Comparison of ENCODE assay signal across 21 cellular contexts in genomic region chr19:40619333-40620160, GRCh38. TPM values are rescaled to one million over a fixed set of nuclear protein-coding genes. Genes with fewer than 3 reads are reported as not detected.
DNase-seq lines count a peak whose midpoint lies in the region; ATAC-seq, FAIRE-seq and TF ChIP-seq lines count a peak whose summit lies in the region.
"Had no signal": no experiment of that assay in that cellular context is flagged by ENCODE, and none has a peak within 500 bp of the region (broad histone marks: within the 10 kb centered on the region; RNA-seq: fewer than 3 reads in every experiment).

No MANE protein-coding gene starts in this region.

- TF ChIP-seq EP300 in GM12878 (IDR thresholded peaks at IDR 0.05; ENCODE audit: borderline replicate concordance in 1 of 2, control insufficient read depth in 1 of 2, low read depth in 2 of 2, low read length in 2 of 2) (no peak), suprapubic skin (IDR thresholded peaks at IDR 0.05) (no peak)

- peak; percentile 27 for FAIRE-seq in GM12878 (lab: Jason Lieb, UNC)

- DNase-seq in activated T-cell treated with anti-CD3 and anti-CD28 coated beads, Interleukin-2, amount 50 U/mL, for 72 hours, result no peak
- no peak for DNase-seq in activated T-cell treated with anti-CD3 and anti-CD28 coated beads, Interleukin-2, amount 50 U/mL, for 4 hours
- peak; percentile 64 for DNase-seq in NCI-H1694 (lab: John Stamatoyannopoulos, UW)
- no peak for DNase-seq in GM12878 (ENCODE audit: low read depth, low spot score)
- no peak for DNase-seq in nephron progenitor cell
- DNase-seq in DMS 273 treated with DMSO at 0.1 percent for 48 hours (lab: John Stamatoyannopoulos, UW), result no peak
- DNase-seq in suprapubic skin (ENCODE audit: low spot score in 2 of 2), result no peak
- no peak for DNase-seq in hypothalamus (lab: John Stamatoyannopoulos, UW)
- DNase-seq: activated CD4-positive, alpha-beta T cell treated with anti-CD3 and anti-CD28 coated beads for 4 hours; activated CD8-positive, alpha-beta memory T cell treated with anti-CD3 and anti-CD28 coated beads, Interleukin-2, amount 50 U/mL, for 4 hours; left cardiac atrium; mesendoderm; NCI-H524 treated with DMSO at 0.1 percent for 48 hours; SJCRH30; spleen; stimulated activated CD4-positive, alpha-beta T cell treated with anti-CD3 and anti-CD28 coated beads, Interleukin-4, amount 100 ng/mL, for 24 hours; stimulated activated naive CD4-positive, alpha-beta T cell treated with Interleukin-2 at 50 U/mL for 16 hours; transverse colon had no signal

- H3K4me3 ChIP-seq in GM12878, result no peak overlapping the region
- H3K4me3 ChIP-seq in suprapubic skin, result no peak overlapping the region
- H3K4me3 ChIP-seq: HAP-1, SJCRH30, spleen, transverse colon had no signal

- H3K4me1 ChIP-seq in GM12878 (ENCODE audit: control insufficient read depth, insufficient read depth, low read length) (peaks cover 4% of the 10 kb centered on the region; the same call in 1 of the 2 replicates), suprapubic skin (peaks cover 22% of the 10 kb centered on the region)
- H3K4me1 ChIP-seq: SJCRH30 had no signal

- no peaks in the 10 kb centered on the region for H3K36me3 ChIP-seq in GM12878 (ENCODE audit: control insufficient read depth in 2 of 2, insufficient read depth in 2 of 2, low read length in 1 of 2)
- H3K36me3 ChIP-seq in suprapubic skin, result peaks cover 48% of the 10 kb centered on the region
- H3K36me3 ChIP-seq: SJCRH30 had no signal

- no peaks in the 10 kb centered on the region for H3K27me3 Mint-ChIP-seq in activated T-cell treated with anti-CD3 and anti-CD28 coated beads, Interleukin-2, amount 50 U/mL, for 72 hours (ENCODE audit: low read depth)
- H3K27me3 Mint-ChIP-seq in activated T-cell treated with anti-CD3 and anti-CD28 coated beads, Interleukin-2, amount 50 U/mL, for 4 hours (ENCODE audit: low read depth), result no peaks in the 10 kb centered on the region
- H3K27me3 Mint-ChIP-seq in nephron progenitor cell (ENCODE audit: low read depth, poor library complexity), result peaks cover 7% of the 10 kb centered on the region

- H3K9me3 ChIP-seq in GM12878 (replicated peaks; ENCODE audit: control insufficient read depth, insufficient read depth, low read length), result no peaks in the 10 kb centered on the region; the same call in 2 of the 3 replicates
- no peaks in the 10 kb centered on the region for H3K9me3 ChIP-seq in suprapubic skin
- H3K9me3 ChIP-seq: HAP-1, SJCRH30, spleen, transverse colon had no signal

- peak overlapping the region; percentile 4 for H3K27ac Mint-ChIP-seq in activated T-cell treated with anti-CD3 and anti-CD28 coated beads, Interleukin-2, amount 50 U/mL, for 72 hours
- peak overlapping the region; percentile 31 for H3K27ac Mint-ChIP-seq in nephron progenitor cell

- no peaks in the 10 kb centered on the region for H3K27me3 ChIP-seq in GM12878 (replicated peaks in 1 of 2; ENCODE audit: control insufficient read depth in 2 of 2, insufficient read depth in 2 of 2, low read length in 1 of 2)
- H3K27me3 ChIP-seq in suprapubic skin, result no peaks in the 10 kb centered on the region
- H3K27me3 ChIP-seq: SJCRH30, transverse colon had no signal

- SMC1A ChIA-PET in GM12878 (lab: Charles Lee; ENCODE audit: uncharacterized antibody, unreplicated experiment), result interaction anchor here (0.5 to 2.2 kb wide), 4 partner anchors 12 to 274 kb away, joined by 3 to 6 read pairs (median 3); no protein-coding TSS in a partner anchor

- TF ChIP-seq POLR2A in GM12878 (IDR thresholded peaks at IDR 0.05; ENCODE audit: low read depth, low read length) (no peak), suprapubic skin (IDR thresholded peaks at IDR 0.05) (no peak)

- TF ChIP-seq CTCF in GM12878 (IDR thresholded peaks at IDR 0.05 in 2 of 3, conservative IDR thresholded peaks at IDR 0.05 in 1 of 3; ENCODE audit: control insufficient read depth in 2 of 3, extremely low read depth in 1 of 3, insufficient read depth in 1 of 3, low read depth in 3 of 3, low read length in 3 of 3), result no peak
- TF ChIP-seq CTCF in nephron progenitor cell (IDR thresholded peaks at IDR 0.05), result no peak
- TF ChIP-seq CTCF in suprapubic skin (IDR thresholded peaks at IDR 0.05), result no peak

- 47% methylated on average over 11 of the region's 11 CpGs for WGBS in GM12878 (ENCODE audit: insufficient coverage, insufficient replicate concordance, low lambda C conversion rate, missing lambda C conversion rate)
- WGBS in suprapubic skin, result 76% methylated on average over 11 of the region's 11 CpGs

- intact Hi-C loops in GM12878 (cut with micrococcal nuclease; ENCODE audit: unreplicated experiment), result no loop called here

- TF ChIP-seq RAD21 in GM12878 (IDR thresholded peaks at IDR 0.05; ENCODE audit: insufficient read depth, low read depth, low read length), result no peak

- no peak overlapping the region; the same call in 1 of the 2 replicates for H3K9ac ChIP-seq in GM12878 (ENCODE audit: control insufficient read depth, insufficient read depth, low read length)

- in situ Hi-C loops in GM12878 (cut with MboI), result no loop called here

- H3K79me2 ChIP-seq in GM12878 (ENCODE audit: control insufficient read depth, insufficient read depth, low read length), result no peaks in the 10 kb centered on the region

- no peak for ATAC-seq in activated T-cell treated with anti-CD3 and anti-CD28 coated beads, Interleukin-2, amount 50 U/mL, for 72 hours (replicated peaks in 1 of 2)
- no peak for ATAC-seq in activated T-cell treated with anti-CD3 and anti-CD28 coated beads, Interleukin-2, amount 50 U/mL, for 4 hours
- ATAC-seq in GM12878, result peak; percentile 80
- ATAC-seq: Panc1 had no signal

- H3K9me3 Mint-ChIP-seq in activated T-cell treated with anti-CD3 and anti-CD28 coated beads, Interleukin-2, amount 50 U/mL, for 72 hours, result no peaks in the 10 kb centered on the region
- H3K9me3 Mint-ChIP-seq in activated T-cell treated with anti-CD3 and anti-CD28 coated beads, Interleukin-2, amount 50 U/mL, for 4 hours, result no peaks in the 10 kb centered on the region
- no peaks in the 10 kb centered on the region for H3K9me3 Mint-ChIP-seq in nephron progenitor cell

- H3K4me2 ChIP-seq in GM12878 (ENCODE audit: control insufficient read depth, insufficient read depth), result no peak overlapping the region

- H3K27ac ChIP-seq in GM12878 (ENCODE audit: control insufficient read depth, insufficient read depth) (peak overlapping the region; percentile 48), suprapubic skin (no peak overlapping the region)
- H3K27ac ChIP-seq: C4-2B, SJCRH30, spleen, transverse colon had no signal

- RAD21 ChIA-PET in GM12878 (lab: Charles Lee; ENCODE audit: unreplicated experiment), result interaction anchor here (0.8 to 1.2 kb wide), 3 partner anchors 14 to 16 kb away, joined by 3 to 5 read pairs (median 4); no protein-coding TSS in a partner anchor

- H3K4me3 Mint-ChIP-seq in activated T-cell treated with anti-CD3 and anti-CD28 coated beads, Interleukin-2, amount 50 U/mL, for 72 hours, result no peak overlapping the region
- H3K4me3 Mint-ChIP-seq in activated T-cell treated with anti-CD3 and anti-CD28 coated beads, Interleukin-2, amount 50 U/mL, for 4 hours, result no peak overlapping the region
- no peak overlapping the region for H3K4me3 Mint-ChIP-seq in nephron progenitor cell

- peaks cover 28% of the 10 kb centered on the region for H3K4me1 Mint-ChIP-seq in activated T-cell treated with anti-CD3 and anti-CD28 coated beads, Interleukin-2, amount 50 U/mL, for 72 hours (ENCODE audit: low read depth)
- H3K4me1 Mint-ChIP-seq in activated T-cell treated with anti-CD3 and anti-CD28 coated beads, Interleukin-2, amount 50 U/mL, for 4 hours (ENCODE audit: low read depth), result peaks cover 26% of the 10 kb centered on the region
- peaks cover 38% of the 10 kb centered on the region for H3K4me1 Mint-ChIP-seq in nephron progenitor cell

- no peaks in the 10 kb centered on the region for H4K20me1 ChIP-seq in GM12878 (ENCODE audit: control insufficient read depth, insufficient read depth)

- CTCF ChIA-PET in GM12878 (lab: Yijun Ruan, JAX), result interaction anchor here (1.0 to 3.6 kb wide), 4 partner anchors 15 to 200 kb away, joined by 3 to 30 read pairs (median 6); no protein-coding TSS in a partner anchor

- POLR2A ChIA-PET in GM12878 (lab: Charles Lee), result interaction anchor here (1.1 to 1.4 kb wide), 2 partner anchors 14 to 15 kb away, joined by 3 to 4 read pairs; no protein-coding TSS in a partner anchor

- BruUV-seq in GM12878 (replicated peaks; lab: Mats Ljungman, UMichigan), result no TSS peak

- H3K36me3 Mint-ChIP-seq in activated T-cell treated with anti-CD3 and anti-CD28 coated beads, Interleukin-2, amount 50 U/mL, for 72 hours (ENCODE audit: insufficient read depth in 2 of 2), result peaks cover 13 to 24% of the 10 kb centered on the region in 2 donors
- H3K36me3 Mint-ChIP-seq in activated T-cell treated with anti-CD3 and anti-CD28 coated beads, Interleukin-2, amount 50 U/mL, for 4 hours (ENCODE audit: insufficient read depth), result peaks cover 36% of the 10 kb centered on the region
- peaks cover 54% of the 10 kb centered on the region for H3K36me3 Mint-ChIP-seq in nephron progenitor cell (ENCODE audit: low read depth)

- H2AFZ ChIP-seq in GM12878 (ENCODE audit: control insufficient read depth, low read depth, low read length), result no peak overlapping the region

RNA-seq across cellular contexts. Expression of gene LTBP4, which starts 18.4 kb away (rescaled TPM):
- 100 to 1,000 TPM; 164 to 195 TPM for total RNA-seq in activated T-cell treated with anti-CD3 and anti-CD28 coated beads, Interleukin-2, amount 50 U/mL, for 72 hours
- 100 to 1,000 TPM; 210 to 251 (median 213) TPM for total RNA-seq in activated T-cell treated with anti-CD3 and anti-CD28 coated beads, Interleukin-2, amount 50 U/mL, for 4 hours
- total RNA-seq in GM12878 (2013; cell fraction: nucleolus; rRNA removed), result 26.9 and 32.3 TPM in 2 replicates
- total RNA-seq in GM12878 (2014; rRNA removed), result 6.6 and 8.5 TPM in 2 replicates
- total RNA-seq in GM12878 (2014; rRNA removed; fragmentation: Illumina TruSeq; extraction: Trizol), result 3.1 and 3.7 TPM in 2 replicates
- total RNA-seq in GM12878 (2021), result 34.6 and 35.9 TPM in 2 replicates
- polyA plus RNA-seq in GM12878 (2011; ENCODE audit: low read depth), result 29.6 TPM
- polyA plus RNA-seq in GM12878 (2011; rRNA removed), result 1.5 and 2.7 TPM in 2 replicates
- polyA plus RNA-seq in GM12878 (2011; cell fraction: cytosol; rRNA removed), result 4.9 and 5.7 TPM in 2 replicates
- 24.7 and 25.2 TPM in 2 replicates for polyA plus RNA-seq in GM12878 (2011; cell fraction: nucleus; rRNA removed)
- 38.1 and 69.0 TPM in 2 replicates for polyA plus RNA-seq in GM12878 (2012)
- polyA plus RNA-seq in GM12878 (2014; fragmentation: Illumina TruSeq; extraction: Trizol), result 2.6 and 5.9 TPM in 2 replicates
- polyA plus RNA-seq in GM12878 (2014; fragmentation: Nextera tagmentation; extraction: Ambion mirVana), result under 1 TPM in 1 of 2 experiments, not detected in 1; 0.09 TPM
- polyA plus RNA-seq in GM12878 (2014; rRNA removed), result 21.8 and 23.5 TPM in 2 replicates
- polyA plus RNA-seq in GM12878 (2016; fragmentation: Nextera tagmentation; extraction: Ambion mirVana), result 1 to 10 TPM; 8.8 to 9.5 TPM
- 1.5 and 7.1 TPM in 2 replicates for polyA minus RNA-seq in GM12878 (2011; rRNA and poly(A)+ RNA removed)
- polyA minus RNA-seq in GM12878 (2011; cell fraction: cytosol; rRNA and poly(A)+ RNA removed), result 14.1 and 19.4 TPM in 2 replicates
- polyA minus RNA-seq in GM12878 (2011; cell fraction: nucleus; rRNA and poly(A)+ RNA removed), result 3.0 and 6.6 TPM in 2 replicates
- 100 to 1,000 TPM; 108 to 236 (median 121) TPM for total RNA-seq in suprapubic skin

RNA-seq across cellular contexts. Expression of gene SHKBP1, which starts 42.9 kb away (rescaled TPM):
- total RNA-seq in activated T-cell treated with anti-CD3 and anti-CD28 coated beads, Interleukin-2, amount 50 U/mL, for 72 hours, result 100 to 1,000 TPM; 145 to 152 TPM
- total RNA-seq in activated T-cell treated with anti-CD3 and anti-CD28 coated beads, Interleukin-2, amount 50 U/mL, for 4 hours, result 10 to 100 TPM; 80.1 to 86.1 (median 84.8) TPM
- total RNA-seq in GM12878 (2013; cell fraction: nucleolus; rRNA removed), result 26.1 and 35.1 TPM in 2 replicates
- total RNA-seq in GM12878 (2014; rRNA removed) (60.8 and 79.0 TPM in 2 replicates), GM12878 (2014; rRNA removed; fragmentation: Illumina TruSeq; extraction: Trizol) (22.9 and 26.0 TPM in 2 replicates), GM12878 (2021) (111 and 115 TPM in 2 replicates), suprapubic skin (10 to 100 TPM; 42.2 to 58.3 (median 51.1) TPM)
- polyA plus RNA-seq in GM12878 (2011; ENCODE audit: low read depth), result 43.8 TPM
- polyA plus RNA-seq in GM12878 (2011; rRNA removed) (17.5 and 38.8 TPM in 2 replicates), GM12878 (2014; fragmentation: Illumina TruSeq; extraction: Trizol) (30.6 and 55.0 TPM in 2 replicates), GM12878 (2014; fragmentation: Nextera tagmentation; extraction: Ambion mirVana) (10 to 100 TPM in 1 of 2 experiments, 1 to 10 TPM in 1; 2.3 to 15.1 TPM), GM12878 (2014; rRNA removed) (96.3 and 111 TPM in 2 replicates), GM12878 (2016; fragmentation: Nextera tagmentation; extraction: Ambion mirVana) (100 to 1,000 TPM; 112 to 123 TPM)
- 59.2 and 80.0 TPM in 2 replicates for polyA plus RNA-seq in GM12878 (2011; cell fraction: cytosol; rRNA removed)
- 155 and 167 TPM in 2 replicates for polyA plus RNA-seq in GM12878 (2011; cell fraction: nucleus; rRNA removed)
- polyA plus RNA-seq in GM12878 (2012), result 84.1 and 89.2 TPM in 2 replicates
- 47.3 and 87.5 TPM in 2 replicates for polyA minus RNA-seq in GM12878 (2011; rRNA and poly(A)+ RNA removed)
- polyA minus RNA-seq in GM12878 (2011; cell fraction: cytosol; rRNA and poly(A)+ RNA removed), result 89.1 and 95.6 TPM in 2 replicates
- 33.5 and 51.2 TPM in 2 replicates for polyA minus RNA-seq in GM12878 (2011; cell fraction: nucleus; rRNA and poly(A)+ RNA removed)
